ENCODE assay signal across 1 cellular context in the genomic region with DNA sequence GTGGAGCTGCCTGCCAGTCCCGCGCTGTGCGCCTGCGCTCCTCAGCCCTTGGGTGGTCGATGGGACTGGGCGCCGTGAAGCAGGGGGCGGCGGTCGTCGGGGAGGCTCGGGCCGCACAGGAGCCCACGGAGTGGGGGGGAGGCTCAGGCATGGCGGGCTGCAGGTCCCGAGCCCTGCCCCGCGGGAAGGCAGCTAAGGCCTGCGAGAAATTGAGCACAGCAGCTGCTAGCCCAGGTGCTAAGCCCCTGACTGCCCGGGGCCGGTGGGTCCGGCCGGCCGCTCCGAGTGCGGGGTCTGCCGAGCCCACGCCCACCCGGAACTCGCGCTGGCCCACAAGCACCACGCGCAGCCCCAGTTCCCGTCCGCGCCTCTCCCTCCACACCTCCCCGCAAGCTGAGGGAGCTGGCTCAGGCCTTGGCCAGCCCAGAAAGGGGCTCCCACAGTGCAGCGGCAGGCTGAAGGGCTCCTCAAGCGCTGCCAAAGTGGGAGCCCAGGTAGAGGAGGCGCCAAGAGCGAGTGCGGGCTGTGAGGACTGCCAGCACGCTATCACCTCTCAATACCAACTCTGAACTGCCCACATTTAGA.
A peak's percentile ranks its signal among the peaks of the same experiment; 100 is the strongest.
TF ChIP-seq lines count a peak whose summit lies in the region.
"Not testable (repeated sequence)": the region's sequence is repeated elsewhere in the genome, so short reads cannot be mapped to it uniquely, and the experiment has no call there.

No MANE protein-coding gene starts in this region.

TF ChIP-seq in K562, 482 proteins besides CTCF, POLR2A, EP300 and RAD21:
- TF ChIP-seq CBX3 (IDR thresholded peaks at IDR 0.05; ENCODE audit: borderline replicate concordance in 1 of 2, low read length in 2 of 2) (0 out of 3 replicates have a peak, but pooled peaks of 1 of the 2 experiments have one; percentile 28), ZBTB33 (CRISPR knock-in tag; IDR thresholded peaks at IDR 0.05) (peak; percentile 92), CHAMP1 (IDR thresholded peaks at IDR 0.05) (peak; percentile 77; the same call in 1 of the 2 replicates), FIP1L1 (IDR thresholded peaks at IDR 0.05; ENCODE audit: low read depth, low read length, poor library complexity, severe bottlenecking) (peak; percentile 32)
- TF ChIP-seq, protein P1, sequence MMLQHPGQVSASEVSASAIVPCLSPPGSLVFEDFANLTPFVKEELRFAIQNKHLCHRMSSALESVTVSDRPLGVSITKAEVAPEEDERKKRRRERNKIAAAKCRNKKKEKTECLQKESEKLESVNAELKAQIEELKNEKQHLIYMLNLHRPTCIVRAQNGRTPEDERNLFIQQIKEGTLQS (IDR thresholded peaks at IDR 0.05) = peak; percentile 21; the same call in 1 of the 2 replicates
- TF ChIP-seq, protein P1 (CRISPR knock-in tag; conservative IDR thresholded peaks at IDR 0.05) = not testable (repeated sequence)
